8 cellular contexts compared by ENCODE assay signal in the genomic region with DNA sequence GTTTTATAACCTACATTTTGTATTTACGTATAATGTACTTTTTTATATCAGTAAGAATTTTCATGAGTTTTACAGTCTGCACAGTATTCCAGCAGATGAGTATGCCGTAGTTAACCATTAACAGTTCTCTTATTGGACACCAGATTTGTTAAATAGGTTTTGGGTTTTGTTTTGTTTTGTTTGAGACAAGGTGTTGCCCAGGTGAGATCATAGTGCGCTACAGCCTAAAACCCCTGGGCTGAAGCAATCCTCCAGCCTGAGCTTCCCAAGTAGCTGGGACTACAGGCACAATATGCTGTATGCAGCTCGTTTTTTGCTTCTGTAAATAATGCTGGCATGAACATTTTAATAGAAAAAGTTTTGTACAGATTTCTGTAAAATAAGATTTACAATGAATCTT.
DNase-seq lines count a peak whose midpoint lies in the region; ATAC-seq and TF ChIP-seq lines count a peak whose summit lies in the region.

No MANE protein-coding gene starts in this region.

- ATAC-seq in naive B cell (ENCODE audit: low read depth in 2 of 2) (no peak), GM19023 (IDR thresholded peaks at IDR 0.05; ENCODE audit: unreplicated experiment) (no peak)

- H3K4me3 Mint-ChIP-seq in brain, result peak overlapping the region; percentile 81 to 94 (median 91)
- peak overlapping the region in 3 of 8 donors; percentile 35 to 92 (median 68) for H3K4me3 Mint-ChIP-seq in naive B cell

- no peak for TF ChIP-seq CTCF in brain (conservative IDR thresholded peaks at IDR 0.05)

- H3K27me3 Mint-ChIP-seq in brain, result no peaks in the 10 kb centered on the region
- H3K27me3 Mint-ChIP-seq in naive B cell, result no peaks in the 10 kb centered on the region

- H3K9me3 Mint-ChIP-seq in brain (peaks cover 3 to 12% (median 5%) of the 10 kb centered on the region in 5 experiments), naive B cell (no peaks in the 10 kb centered on the region)

- H3K27ac Mint-ChIP-seq in brain (peak overlapping the region; percentile 97 to 100 (median 99)), naive B cell (peak overlapping the region in 5 of 6 donors; percentile 24 to 97 (median 79))

- peaks cover 8% of the 10 kb centered on the region for H3K36me3 Mint-ChIP-seq in brain
- H3K36me3 Mint-ChIP-seq in naive B cell, result no peaks in the 10 kb centered on the region

- H3K4me1 Mint-ChIP-seq in brain, result peaks cover 67% of the 10 kb centered on the region
- peaks cover 13 to 31% (median 24%) of the 10 kb centered on the region in 3 donors for H3K4me1 Mint-ChIP-seq in naive B cell

- DNase-seq in DMS79 (lab: John Stamatoyannopoulos, UW), result peak; percentile 8
- DNase-seq in NCI-H2029 (lab: John Stamatoyannopoulos, UW), result peak; percentile 56
- DNase-seq in naive B cell, result no peak
- no peak for DNase-seq in AG20443 (ENCODE audit: low spot score)
- DNase-seq in anterior cingulate cortex (lab: John Stamatoyannopoulos, UW), result no peak
- DNase-seq in stimulated activated CD8-positive, alpha-beta memory T cell treated with anti-CD3 and anti-CD28 coated beads, Interleukin-4, amount 100 ng/mL, for 48 hours, result no peak

Comparison
In these comparisons a context has a peak if more than half of its experiments do, and no peak if none do; other contexts are left out.
1. DNase-seq: peak in DMS79 (single experiment) and NCI-H2029 (single experiment); none in naive B cell (single experiment), AG20443 (single experiment), anterior cingulate cortex (0 of 58) and stimulated activated CD8-positive, alpha-beta memory T cell treated with anti-CD3 and anti-CD28 coated beads, Interleukin-4, amount 100 ng/mL, for 48 hours (single experiment).